1 cellular context compared by ENCODE assay signal in genomic region chr3:49454457-49454856, GRCh38.
A peak's percentile ranks its signal among the peaks of the same experiment; 100 is the strongest.
TF ChIP-seq lines count a peak whose summit lies in the region.

No MANE protein-coding gene starts in this region.

TF ChIP-seq in K562, 482 proteins besides CTCF, POLR2A, EP300 and RAD21:
- no peak for TF ChIP-seq SOX6 (IDR thresholded peaks at IDR 0.05)
- no peak for TF ChIP-seq MTF1 (CRISPR knock-in tag; IDR thresholded peaks at IDR 0.05; ENCODE audit: borderline replicate concordance)
- TF ChIP-seq HSF4 (CRISPR knock-in tag; IDR thresholded peaks at IDR 0.05; ENCODE audit: borderline replicate concordance), result no peak
- no peak for TF ChIP-seq RB1 (IDR thresholded peaks at IDR 0.05; ENCODE audit: low read depth)
- TF ChIP-seq SMC3 (conservative IDR thresholded peaks at IDR 0.05; ENCODE audit: insufficient read depth, low read depth, low read length), result 0 out of 2 replicates have a peak, but pooled peaks have one; percentile 16
- 0 out of 2 replicates have a peak, but pooled peaks have one; percentile 19 for TF ChIP-seq ZEB2 (IDR thresholded peaks at IDR 0.05)
- no peak for TF ChIP-seq EP400 (IDR thresholded peaks at IDR 0.05)
- no peak for TF ChIP-seq MAX (CRISPR knock-in tag; IDR thresholded peaks at IDR 0.05)
- no peak for TF ChIP-seq ZNF445 (CRISPR knock-in tag; IDR thresholded peaks at IDR 0.05; ENCODE audit: low read depth)
- no peak for TF ChIP-seq ARNT (IDR thresholded peaks at IDR 0.05)
